ENCODE assay signal across 8 cellular contexts in the genomic region with DNA sequence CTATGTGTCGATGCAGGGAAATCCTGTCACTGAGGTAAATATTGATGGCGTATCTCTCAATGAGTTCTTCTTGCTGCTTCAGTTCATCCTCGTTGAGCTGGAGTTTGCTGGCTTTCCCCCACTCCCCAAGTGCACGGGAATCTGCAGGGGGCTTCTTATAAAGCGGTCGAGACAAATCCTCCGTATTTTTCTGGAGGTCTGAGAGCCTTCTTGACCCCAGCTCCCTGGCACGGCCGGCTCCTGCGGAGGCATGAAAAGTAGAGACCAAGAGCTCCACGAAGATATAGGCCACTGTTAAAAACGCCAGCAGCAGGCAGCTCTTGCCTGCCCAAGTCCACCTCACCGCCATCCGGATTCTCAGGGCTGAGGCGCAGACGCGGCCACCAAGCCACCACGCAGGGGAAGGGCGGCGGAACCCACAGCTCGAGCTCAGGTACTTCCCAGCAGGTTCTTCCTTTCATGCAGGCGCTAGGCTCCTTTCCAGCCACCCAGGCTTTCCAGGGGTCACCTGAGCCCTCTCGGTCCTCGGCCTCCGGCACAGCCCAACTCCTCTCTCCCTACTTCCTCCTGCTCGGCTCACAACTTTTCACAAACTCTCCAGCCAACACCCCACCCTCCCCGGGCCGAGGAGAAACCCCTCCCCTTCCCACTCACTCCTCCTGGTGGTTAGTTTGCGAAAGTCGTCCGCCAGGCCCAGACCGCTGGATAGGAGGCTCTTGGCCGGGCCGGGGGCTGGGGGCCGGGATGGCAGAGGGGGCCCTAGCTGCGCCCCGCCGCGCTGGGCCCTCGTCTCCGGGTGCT.
DNase-seq lines count a peak whose midpoint lies in the region; TF ChIP-seq lines count a peak whose summit lies in the region.

A gene (minus strand): TSS at position 596 of the 801 bp plus-strand sequence. CDS start 247 bp downstream, at position 349.

- peak; percentile 64 for TF ChIP-seq CTCF in GM12875 (IDR thresholded peaks at IDR 0.05; ENCODE audit: borderline replicate concordance, insufficient read depth, low read depth, low read length)
- peak; percentile 68 for TF ChIP-seq CTCF in HFF-Myc (IDR thresholded peaks at IDR 0.05; ENCODE audit: low read depth, low read length, missing control alignments)
- peak; percentile 70 for TF ChIP-seq CTCF in astrocyte of the cerebellum (IDR thresholded peaks at IDR 0.05; ENCODE audit: low read depth, low read length, missing control alignments)
- TF ChIP-seq CTCF in retinal pigment epithelial cell (conservative IDR thresholded peaks at IDR 0.05; ENCODE audit: low read depth, low read length) = peak; percentile 68

- H3K4me1 Mint-ChIP-seq in T-helper 2 cell treated with Interferon-gamma antibody and Interleukin-4, amounts not matched to agents 5 μg/mL and 100 μg/mL, for 36 hours (ENCODE audit: low read depth) = peaks cover 51% of the 10 kb centered on the region

- H3K9me3 Mint-ChIP-seq in T-helper 2 cell treated with Interferon-gamma antibody and Interleukin-4, amounts not matched to agents 5 μg/mL and 100 μg/mL, for 36 hours = no peaks in the 10 kb centered on the region

- H3K36me3 Mint-ChIP-seq in T-helper 2 cell treated with Interferon-gamma antibody and Interleukin-4, amounts not matched to agents 5 μg/mL and 100 μg/mL, for 36 hours (ENCODE audit: low read depth) = peaks cover 44% of the 10 kb centered on the region

- H3K27me3 Mint-ChIP-seq in T-helper 2 cell treated with Interferon-gamma antibody and Interleukin-4, amounts not matched to agents 5 μg/mL and 100 μg/mL, for 36 hours (ENCODE audit: low read depth) = no peaks in the 10 kb centered on the region

- H3K4me3 ChIP-seq in GM12875 (ENCODE audit: low read depth, low read length) (peak within 1 kb of the TSS; percentile 98), HFF-Myc (replicated peaks; ENCODE audit: low read depth, low read length) (peak within 1 kb of the TSS; percentile 67), astrocyte of the cerebellum (ENCODE audit: low read depth, low read length) (peak within 1 kb of the TSS; percentile 87), retinal pigment epithelial cell (ENCODE audit: low read length) (peak within 1 kb of the TSS; percentile 88)

- DNase-seq in HFF-Myc (ENCODE audit: extremely low read depth, low read depth) (peak; percentile 53), NAMALWA (ENCODE audit: low spot score) (peak; percentile 87), astrocyte of the cerebellum (ENCODE audit: low read depth) (peak; percentile 68), hippocampal formation (lab: John Stamatoyannopoulos, UW) (peak; percentile 75 to 85), retinal pigment epithelial cell (ENCODE audit: low read depth) (peak; percentile 67), cerebellar nuclear complex (lab: John Stamatoyannopoulos, UW) (no peak)
- DNase-seq in T-helper 2 cell treated with Interferon-gamma antibody and Interleukin-4, amounts not matched to agents 5 μg/mL and 100 μg/mL, for 36 hours (ENCODE audit: low spot score) = peak; percentile 78

- peak within 1 kb of the TSS; percentile 96 for H3K27ac Mint-ChIP-seq in T-helper 2 cell treated with Interferon-gamma antibody and Interleukin-4, amounts not matched to agents 5 μg/mL and 100 μg/mL, for 36 hours

- in situ Hi-C loops in astrocyte of the cerebellum (cut with HindIII; ENCODE audit: low sequenced_read_pairs) = loop anchor here (5.0 kb wide), 1 partner anchor 52 kb away; no protein-coding TSS in a partner anchor

- H3K4me3 Mint-ChIP-seq in T-helper 2 cell treated with Interferon-gamma antibody and Interleukin-4, amounts not matched to agents 5 μg/mL and 100 μg/mL, for 36 hours = peak within 1 kb of the TSS; percentile 95

Comparison
In these comparisons a context has a peak if more than half of its experiments do, and no peak if none do; other contexts are left out.
1. DNase-seq: peak in HFF-Myc (single experiment), NAMALWA (single experiment), T-helper 2 cell treated with Interferon-gamma antibody and Interleukin-4, amounts not matched to agents 5 μg/mL and 100 μg/mL, for 36 hours (single experiment), astrocyte of the cerebellum (single experiment), hippocampal formation (2 of 2) and retinal pigment epithelial cell (single experiment); none in cerebellar nuclear complex (0 of 2).
2. Peak in every context shown above with its lines, with median percentiles within 50 percentile points of each other: H3K4me3 ChIP-seq and CTCF ChIP-seq.